Comparison of ENCODE assay signal across 6 cellular contexts in genomic region chr16:29168515-29169269, GRCh38.
DNase-seq lines count a peak whose midpoint lies in the region; FAIRE-seq and TF ChIP-seq lines count a peak whose summit lies in the region.
"Not testable (repeated sequence)": the region's sequence is repeated elsewhere in the genome, so short reads cannot be mapped to it uniquely, and the experiment has no call there.

No MANE protein-coding gene starts in this region.

- H3K27ac ChIP-seq in kidney (ENCODE audit: low read depth in 2 of 2, low read length in 2 of 2); osteoblast (ENCODE audit: low read depth, low read length): not testable (repeated sequence)

- H3K4me2 ChIP-seq in osteoblast (ENCODE audit: insufficient read depth, low read length) = not testable (repeated sequence)

- TF ChIP-seq CTCF in kidney (IDR thresholded peaks at IDR 0.05; ENCODE audit: borderline replicate concordance, extremely low read depth, insufficient read depth); osteoblast (IDR thresholded peaks at IDR 0.05; ENCODE audit: extremely low read depth, low read depth, low read length): not testable (repeated sequence)

- not testable (repeated sequence) for H3K9ac ChIP-seq in kidney (ENCODE audit: low read length in 2 of 2)

- H3K4me1 ChIP-seq in kidney (ENCODE audit: control insufficient read depth in 1 of 2, insufficient read depth in 1 of 2, low read depth in 1 of 2, low read length in 2 of 2); osteoblast (ENCODE audit: insufficient read depth, low read length): not testable (repeated sequence)

- DNase-seq in DMS 273 treated with DMSO at 0.1 percent for 48 hours (lab: John Stamatoyannopoulos, UW) (peak; percentile 69), NCI-H1694 (lab: John Stamatoyannopoulos, UW) (peak; percentile 39), NCI-H69 (lab: John Stamatoyannopoulos, UW) (peak; percentile 4), fibroblast of gingiva (ENCODE audit: low read depth) (peak; percentile 49), kidney (peak; percentile 35), osteoblast (ENCODE audit: insufficient read length, low spot score, missing footprints) (peak; percentile 55)

- intact Hi-C loops in kidney (cut with DNase I) = not testable (repeated sequence)

- not testable (repeated sequence) for H3K36me3 ChIP-seq in kidney (ENCODE audit: control insufficient read depth in 1 of 2, insufficient read depth in 2 of 2, low read length in 2 of 2); osteoblast (ENCODE audit: insufficient read depth, low read length)

- H3K27me3 ChIP-seq in osteoblast (ENCODE audit: insufficient read depth, low read length) = not testable (repeated sequence)

- not testable (repeated sequence) for H2AFZ ChIP-seq in osteoblast (ENCODE audit: low read length)

- H3K79me2 ChIP-seq in osteoblast (ENCODE audit: insufficient read depth, low read length) = not testable (repeated sequence)

- H3K9me3 ChIP-seq in kidney (ENCODE audit: control insufficient read depth in 1 of 2, low read length in 2 of 2); osteoblast (ENCODE audit: low read depth, low read length): not testable (repeated sequence)

- H4K20me1 ChIP-seq in osteoblast (ENCODE audit: insufficient read depth, low read length) = not testable (repeated sequence)

- not testable (repeated sequence) for H3K4me3 ChIP-seq in kidney (ENCODE audit: low read length in 2 of 2); osteoblast (ENCODE audit: insufficient read depth, low read length)

- not testable (repeated sequence) for FAIRE-seq in kidney (lab: Jason Lieb, UNC)

Comparison
In these comparisons a context has a peak if more than half of its experiments do, and no peak if none do; other contexts are left out.
1. DNase-seq: peak in every context shown above with its lines; median percentile 69 in DMS 273 treated with DMSO at 0.1 percent for 48 hours; 55 in osteoblast; 49 in fibroblast of gingiva; 39 in NCI-H1694; 35 in kidney; 4 in NCI-H69.